In the genomic region with DNA sequence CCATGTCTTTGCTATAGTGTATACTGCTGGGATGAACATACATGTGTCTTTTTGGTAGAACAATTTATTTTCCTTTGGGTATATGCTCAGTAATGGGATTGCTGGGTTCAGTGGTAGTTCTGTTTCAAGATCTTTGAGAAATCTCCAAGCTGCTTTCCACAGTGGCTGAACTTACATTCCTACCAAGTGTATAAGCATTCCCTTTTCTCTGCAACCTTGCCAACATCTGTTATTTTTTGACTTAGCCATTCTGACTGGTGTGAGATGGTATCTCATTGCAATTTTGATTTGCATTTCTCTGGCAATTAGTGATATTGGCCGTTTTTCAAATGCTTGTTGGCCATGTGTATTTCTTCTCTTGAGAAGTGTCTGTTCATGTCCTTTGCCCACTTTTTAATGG, we compare ENCODE assay signal across 22 cellular contexts. TPM values are rescaled to one million over a fixed set of nuclear protein-coding genes. Genes with fewer than 3 reads are reported as not detected.
DNase-seq lines count a peak whose midpoint lies in the region; TF ChIP-seq lines count a peak whose summit lies in the region.
"Had no signal": no experiment of that assay in that cellular context is flagged by ENCODE, and none has a peak within 500 bp of the region (broad histone marks: within the 10 kb centered on the region; RNA-seq: fewer than 3 reads in every experiment).

No MANE protein-coding gene starts in this region.

- intact Hi-C loops in vagina (cut with DNase I): no loop called here
- intact Hi-C loops in colonic mucosa (cut with DNase I): no loop called here

- DNase-seq in GM04503 (ENCODE audit: low read depth): peak; percentile 74
- peak; percentile 79 for DNase-seq in adipocyte (ENCODE audit: low read depth)
- DNase-seq in fibroblast of peridontal ligament (ENCODE audit: extremely low read depth): peak; percentile 93
- no peak for DNase-seq in vagina (ENCODE audit: extremely low spot score in 2 of 2)
- DNase-seq in activated CD4-positive, alpha-beta T cell treated with anti-CD3 and anti-CD28 coated beads, Interleukin-2, amount 50 U/mL, for 48 hours: no peak
- DNase-seq in colonic mucosa: no peak
- no peak for DNase-seq in LoVo (ENCODE audit: low spot score)
- DNase-seq: activated CD4-positive, alpha-beta T cell treated with anti-CD3 and anti-CD28 coated beads, Interleukin-2, amount 10 ng/mL, durations not matched to agents 24 days and 14 days; activated CD8-positive, alpha-beta memory T cell treated with anti-CD3 and anti-CD28 coated beads, Interleukin-2, amount 10 ng/mL, durations not matched to agents 7 days and 5 days; activated naive CD4-positive, alpha-beta T cell treated with anti-CD3 and anti-CD28 coated beads, Interleukin-2, amount 50 U/mL, for 16 hours; body of pancreas; DMS79 treated with DMSO at 0.1 percent for 48 hours; endodermal cell; foreskin keratinocyte; hippocampal formation; NCI-H1105 treated with DMSO at 0.1 percent for 48 hours; NCI-H2081 treated with DMSO at 0.1 percent for 48 hours; NCI-H510A treated with DMSO at 0.1 percent for 48 hours; NK-92 treated with Interleukin-12 subunit alpha and Interleukin-12 subunit beta, amount 100 ng/mL, for 24 hours; T-helper 17 cell had no signal

- peak overlapping the region; percentile 11 for H3K27ac ChIP-seq in vagina
- H3K27ac ChIP-seq in colonic mucosa: no peak overlapping the region
- H3K27ac ChIP-seq: body of pancreas, foreskin keratinocyte, HL-60, neural progenitor cell had no signal

- H3K4me3 ChIP-seq in adipocyte (ENCODE audit: low read length): no peak overlapping the region
- no peak overlapping the region for H3K4me3 ChIP-seq in vagina
- no peak overlapping the region for H3K4me3 ChIP-seq in colonic mucosa
- H3K4me3 ChIP-seq: body of pancreas, neural progenitor cell had no signal

- H3K36me3 ChIP-seq in adipocyte (ENCODE audit: control insufficient read depth, insufficient read depth, low read length, severe bottlenecking) (peaks cover 12% of the 10 kb centered on the region), vagina (peaks cover 0 to 3% of the 10 kb centered on the region in 2 donors), colonic mucosa (no peaks in the 10 kb centered on the region)
- H3K36me3 ChIP-seq: neural progenitor cell had no signal

- H3K9ac ChIP-seq in adipocyte (ENCODE audit: low read length) (no peak overlapping the region), colonic mucosa (ENCODE audit: low read depth in 2 of 2, low read length in 2 of 2) (no peak overlapping the region)
- H3K9ac ChIP-seq: neural progenitor cell had no signal

- H3K9me3 ChIP-seq in adipocyte (ENCODE audit: control insufficient read depth, low read length) (no peaks in the 10 kb centered on the region), vagina (no peaks in the 10 kb centered on the region), colonic mucosa (no peaks in the 10 kb centered on the region)
- H3K9me3 ChIP-seq: body of pancreas had no signal

- no peaks in the 10 kb centered on the region for H3K27me3 ChIP-seq in adipocyte (replicated peaks; ENCODE audit: control insufficient read depth, insufficient read depth, low read length)
- no peaks in the 10 kb centered on the region for H3K27me3 ChIP-seq in vagina
- no peaks in the 10 kb centered on the region for H3K27me3 ChIP-seq in colonic mucosa
- H3K27me3 ChIP-seq: body of pancreas, foreskin keratinocyte, neural progenitor cell had no signal

- TF ChIP-seq POLR2A in vagina (IDR thresholded peaks at IDR 0.05): no peak

- H3K4me1 ChIP-seq in adipocyte (ENCODE audit: control insufficient read depth, insufficient read depth, low read length): peaks cover 20% of the 10 kb centered on the region
- no peaks in the 10 kb centered on the region for H3K4me1 ChIP-seq in vagina
- no peaks in the 10 kb centered on the region for H3K4me1 ChIP-seq in colonic mucosa
- H3K4me1 ChIP-seq: body of pancreas, foreskin keratinocyte had no signal

- TF ChIP-seq CTCF in vagina (IDR thresholded peaks at IDR 0.05) (no peak), colonic mucosa (IDR thresholded peaks at IDR 0.05) (no peak)

RNA-seq across cellular contexts. Expression of gene ANGPTL1, which starts 37.5 kb away (rescaled TPM):
- total RNA-seq in vagina (19.4 TPM), colonic mucosa (1 to 10 TPM; 2.8 to 5.7 TPM)
- total RNA-seq: activated CD4-positive, alpha-beta T cell treated with anti-CD3 and anti-CD28 coated beads, Interleukin-2, amount 10 ng/mL, durations not matched to agents 24 days and 14 days; activated CD8-positive, alpha-beta memory T cell treated with anti-CD3 and anti-CD28 coated beads, Interleukin-2, amount 10 ng/mL, durations not matched to agents 7 days and 5 days; endodermal cell; foreskin keratinocyte; T-helper 17 cell had no signal

Comparison
In these comparisons a context has a peak if more than half of its experiments do, and no peak if none do; other contexts are left out.
1. DNase-seq: peak in GM04503 (single experiment), adipocyte (single experiment) and fibroblast of peridontal ligament (single experiment); none in vagina (0 of 2), activated CD4-positive, alpha-beta T cell treated with anti-CD3 and anti-CD28 coated beads, Interleukin-2, amount 50 U/mL, for 48 hours (0 of 2), colonic mucosa (single experiment) and LoVo (single experiment).